Comparison of ENCODE assay signal across 9 cellular contexts in the genomic region with DNA sequence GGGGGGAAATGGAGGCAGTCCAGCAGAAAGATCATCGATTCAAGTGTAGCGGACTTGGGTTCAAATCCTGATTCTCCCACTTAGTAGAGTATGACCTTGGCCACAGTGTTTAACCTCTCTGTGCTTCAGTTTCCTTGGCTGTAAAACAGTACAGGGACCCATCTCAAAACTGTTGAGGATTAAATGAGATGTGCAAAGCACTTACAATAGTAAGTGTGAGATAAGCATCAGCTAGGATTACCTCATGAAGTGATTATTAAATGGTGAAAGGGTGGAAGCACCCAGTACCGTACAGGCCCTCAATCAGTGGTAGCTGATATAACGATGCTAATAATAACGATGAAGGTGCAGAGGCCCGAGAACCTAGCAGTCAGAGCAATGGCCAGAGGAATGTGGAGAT. TPM values are rescaled to one million over a fixed set of nuclear protein-coding genes. Genes with fewer than 3 reads are reported as not detected.
DNase-seq lines count a peak whose midpoint lies in the region; ATAC-seq and TF ChIP-seq lines count a peak whose summit lies in the region.
"Had no signal": no experiment of that assay in that cellular context is flagged by ENCODE, and none has a peak within 500 bp of the region (broad histone marks: within the 10 kb centered on the region; RNA-seq: fewer than 3 reads in every experiment).

No MANE protein-coding gene starts in this region.

- H3K36me3 ChIP-seq in PC-3 (ENCODE audit: low read depth, low read length) (no peaks in the 10 kb centered on the region), iPS-15b (ENCODE audit: control insufficient read depth, insufficient read depth, low read length) (no peaks in the 10 kb centered on the region), tibial artery (no peaks in the 10 kb centered on the region), BE2C (no peaks in the 10 kb centered on the region)

- H2AFZ ChIP-seq in PC-3 (ENCODE audit: low read length) = 0 out of 2 replicates have a peak overlapping the region, but pooled peaks have one; percentile 38

- no TSS peak for BruUV-seq in PC-3 (replicated peaks; lab: Mats Ljungman, UMichigan)

- H3K4me3 Mint-ChIP-seq in activated T-cell treated with anti-CD3 and anti-CD28 coated beads, Interleukin-2, amount 50 U/mL, for 72 hours = peak overlapping the region; percentile 74 to 81

- H3K27ac Mint-ChIP-seq in activated T-cell treated with anti-CD3 and anti-CD28 coated beads, Interleukin-2, amount 50 U/mL, for 72 hours = peak overlapping the region; percentile 76

- H3K79me2 ChIP-seq in PC-3 (ENCODE audit: low read length) = peaks cover 18% of the 10 kb centered on the region

- no peaks in the 10 kb centered on the region for H3K9me2 ChIP-seq in PC-3 (replicated peaks; ENCODE audit: low read length)

- no peaks in the 10 kb centered on the region for H3F3A ChIP-seq in PC-3 (ENCODE audit: low read length, unreplicated experiment)

- H4K20me1 ChIP-seq in PC-3 (ENCODE audit: low read length) = no peaks in the 10 kb centered on the region

- no peaks in the 10 kb centered on the region for H3K9me3 Mint-ChIP-seq in activated T-cell treated with anti-CD3 and anti-CD28 coated beads, Interleukin-2, amount 50 U/mL, for 72 hours

- H3K27ac ChIP-seq in PC-3 (ENCODE audit: low read length) = peak overlapping the region; percentile 30; the same call in 1 of the 2 replicates
- H3K27ac ChIP-seq in tibial artery = peak overlapping the region; percentile 94 to 96

- H3K36me3 Mint-ChIP-seq in activated T-cell treated with anti-CD3 and anti-CD28 coated beads, Interleukin-2, amount 50 U/mL, for 72 hours (ENCODE audit: insufficient read depth in 2 of 2) = peaks cover 3 to 4% of the 10 kb centered on the region in 2 donors

- CTCF ChIA-PET in PC-3 (lab: Charles Lee) = interaction anchor here (0.6 to 2.1 kb wide), 7 partner anchors 19 to 352 kb away, joined by 3 to 27 read pairs (median 3); a partner anchor contains a TSS

- no peaks in the 10 kb centered on the region for H3K9me3 ChIP-seq in PC-3 (ENCODE audit: low read length)
- H3K9me3 ChIP-seq in iPS-15b (ENCODE audit: control insufficient read depth, insufficient read depth, low read length) = no peaks in the 10 kb centered on the region
- no peaks in the 10 kb centered on the region for H3K9me3 ChIP-seq in tibial artery
- H3K9me3 ChIP-seq in BE2C = no peaks in the 10 kb centered on the region

- peak; percentile 0 to 1 for ATAC-seq in activated T-cell treated with anti-CD3 and anti-CD28 coated beads, Interleukin-2, amount 50 U/mL, for 72 hours (replicated peaks in 1 of 2)
- no peak for ATAC-seq in PC-3

- H3K4me3 ChIP-seq in PC-3 (ENCODE audit: low read length) (0 out of 2 replicates have a peak overlapping the region, but pooled peaks have one; percentile 12), iPS-15b (ENCODE audit: low read depth, low read length) (peak overlapping the region; percentile 1), tibial artery (no peak overlapping the region), BE2C (ENCODE audit: low read depth, low read length) (no peak overlapping the region)

- H3K4me1 ChIP-seq in PC-3 (ENCODE audit: insufficient read depth, low read length) = peaks cover 28% of the 10 kb centered on the region
- peaks cover 23% of the 10 kb centered on the region for H3K4me1 ChIP-seq in iPS-15b (ENCODE audit: control insufficient read depth, insufficient read depth, low read length)
- peaks cover 0 to 42% (median 10%) of the 10 kb centered on the region in 4 donors for H3K4me1 ChIP-seq in tibial artery
- no peaks in the 10 kb centered on the region; the same call in 1 of the 2 replicates for H3K4me1 ChIP-seq in BE2C

- H3K4me2 ChIP-seq in PC-3 (ENCODE audit: low read length) = peak overlapping the region; percentile 67

- H3K27me3 ChIP-seq in PC-3 (ENCODE audit: low read length) = no peaks in the 10 kb centered on the region
- peaks cover 9% of the 10 kb centered on the region for H3K27me3 ChIP-seq in iPS-15b (ENCODE audit: control insufficient read depth, insufficient read depth, low read length)
- no peaks in the 10 kb centered on the region for H3K27me3 ChIP-seq in tibial artery
- H3K27me3 ChIP-seq in BE2C = no peaks in the 10 kb centered on the region

- TF ChIP-seq CTCF in PC-3 (conservative IDR thresholded peaks at IDR 0.05; ENCODE audit: low read depth, low read length) = no peak
- no peak for TF ChIP-seq CTCF in tibial artery (IDR thresholded peaks at IDR 0.05)
- no peak for TF ChIP-seq CTCF in BE2C (IDR thresholded peaks at IDR 0.05; ENCODE audit: low read depth, low read length)

- H3K4me1 Mint-ChIP-seq in activated T-cell treated with anti-CD3 and anti-CD28 coated beads, Interleukin-2, amount 50 U/mL, for 72 hours (ENCODE audit: low read depth) = peaks cover 51% of the 10 kb centered on the region

- peaks cover 20% of the 10 kb centered on the region for H3K27me3 Mint-ChIP-seq in activated T-cell treated with anti-CD3 and anti-CD28 coated beads, Interleukin-2, amount 50 U/mL, for 72 hours (ENCODE audit: low read depth)

- DNase-seq in activated T-cell treated with anti-CD3 and anti-CD28 coated beads, Interleukin-2, amount 50 U/mL, for 72 hours = no peak
- no peak for DNase-seq in activated T-cell treated with anti-CD3 and anti-CD28 coated beads, Interleukin-2, amount 50 U/mL, for 48 hours
- DNase-seq in PC-3 = no peak
- no peak for DNase-seq in tibial artery
- DNase-seq in HuH-7 (ENCODE audit: low spot score) = no peak
- DNase-seq in BE2C = no peak
- DNase-seq in NCI-H128 (lab: John Stamatoyannopoulos, UW; ENCODE audit: unreplicated experiment) = no peak
- DNase-seq: midbrain had no signal

- intact Hi-C loops in PC-3 (cut with micrococcal nuclease) = loop anchor here (1.0 to 5.0 kb wide), 3 partner anchors 45 to 219 kb away; a partner anchor contains a TSS
- intact Hi-C loops in tibial artery (cut with DNase I; ENCODE audit: low total_unique reads) = loop anchor here (5.0 kb wide), 2 partner anchors 104 to 224 kb away; a partner anchor contains a TSS

- H3K9ac ChIP-seq in PC-3 (ENCODE audit: low read length) (peak overlapping the region; percentile 44), iPS-15b (ENCODE audit: low read depth, low read length) (no peak overlapping the region)

- POLR2A ChIA-PET in PC-3 (lab: Charles Lee; ENCODE audit: unreplicated experiment) = interaction anchor here (0.6 kb wide), 1 partner anchor 246 kb away, joined by 4 read pairs; no protein-coding TSS in a partner anchor

RNA-seq across cellular contexts. Expression of a gene that starts 45.1 kb away (rescaled TPM):
- total RNA-seq in activated T-cell treated with anti-CD3 and anti-CD28 coated beads, Interleukin-2, amount 50 U/mL, for 72 hours = 10 to 100 TPM; 85.2 to 88.2 TPM
- total RNA-seq in PC-3 (2014; rRNA removed) = 57.0 and 70.8 TPM in 2 replicates
- 77.3 TPM for polyA plus RNA-seq in BE2C (2012; ENCODE audit: insufficient read depth, insufficient read length, low read depth)

Comparison
In these comparisons a context has a peak if more than half of its experiments do, and no peak if none do; other contexts are left out.
1. H3K4me3 ChIP-seq: peak in PC-3 (single experiment) and iPS-15b (single experiment); none in tibial artery (0 of 2) and BE2C (single experiment).